In the genomic region with DNA sequence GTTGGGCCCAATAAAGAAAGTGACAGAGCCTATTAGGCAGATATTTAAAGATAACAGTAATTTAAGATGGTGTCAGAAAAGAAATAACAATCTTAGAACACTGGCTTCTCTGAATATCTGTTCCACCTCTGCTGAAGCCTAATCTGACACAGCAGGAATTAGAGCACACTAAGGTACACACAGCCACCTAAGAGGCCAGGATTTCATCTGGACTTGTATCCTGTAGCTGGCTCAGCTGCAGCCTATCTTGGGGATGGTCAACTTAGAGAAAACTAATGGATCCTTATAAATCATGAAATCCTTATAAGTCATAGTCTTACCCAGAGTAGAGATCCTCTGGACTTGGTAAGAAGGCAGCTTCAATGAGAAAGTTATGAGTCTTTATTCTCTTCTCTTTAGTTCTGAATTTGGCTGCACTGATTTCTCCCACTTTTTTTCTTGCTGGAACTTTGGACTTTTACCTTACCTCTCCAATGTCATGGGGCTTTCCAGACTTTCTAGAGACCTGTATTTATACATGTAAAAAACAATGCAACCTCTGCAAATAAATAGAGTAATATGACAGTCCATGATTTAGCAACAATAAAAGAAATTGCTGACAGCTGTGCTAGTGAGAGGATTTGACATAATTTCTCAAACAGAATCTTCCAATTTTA, we compare ENCODE assay signal across 29 cellular contexts. TPM values are rescaled to one million over a fixed set of nuclear protein-coding genes. Genes with fewer than 3 reads are reported as not detected.
DNase-seq lines count a peak whose midpoint lies in the region; ATAC-seq and TF ChIP-seq lines count a peak whose summit lies in the region.
"Had no signal": no experiment of that assay in that cellular context is flagged by ENCODE, and none has a peak within 500 bp of the region (broad histone marks: within the 10 kb centered on the region; RNA-seq: fewer than 3 reads in every experiment).

A gene with protein sequence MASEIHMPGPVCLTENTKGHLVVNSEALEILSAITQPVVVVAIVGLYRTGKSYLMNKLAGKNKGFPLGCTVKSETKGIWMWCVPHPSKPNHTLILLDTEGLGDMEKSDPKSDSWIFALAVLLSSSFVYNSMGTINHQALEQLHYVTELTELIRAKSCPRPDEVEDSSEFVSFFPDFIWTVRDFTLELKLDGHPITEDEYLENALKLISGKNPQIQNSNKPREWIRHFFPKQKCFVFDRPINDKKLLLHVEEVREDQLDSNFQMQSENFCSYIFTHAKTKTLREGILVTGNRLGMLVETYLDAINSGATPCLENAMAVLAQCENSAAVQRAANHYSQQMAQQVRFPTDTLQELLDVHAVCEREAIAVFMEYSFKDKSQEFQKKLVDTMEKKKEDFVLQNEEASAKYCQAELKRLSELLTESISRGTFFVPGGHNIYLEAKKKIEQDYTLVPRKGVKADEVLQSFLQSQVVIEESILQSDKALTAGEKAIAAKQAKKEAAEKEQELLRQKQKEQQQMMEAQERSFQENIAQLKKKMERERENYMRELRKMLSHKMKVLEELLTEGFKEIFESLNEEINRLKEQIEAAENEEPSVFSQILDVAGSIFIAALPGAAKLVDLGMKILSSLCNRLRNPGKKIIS (minus strand): TSS at position 403 of the 656 bp plus-strand sequence. CDS start 4,068 bp downstream, outside the sequence.

- H3K27ac Mint-ChIP-seq in T-helper 1 cell treated with Interleukin-12 subunit alpha and Interleukin-12 subunit beta and Interleukin-4 antibody, amounts not matched to agents 30 μg/mL and 1 μg/mL, for 36 hours, result peak within 1 kb of the TSS; percentile 19
- H3K27ac Mint-ChIP-seq: HFFc6, IgD-negative memory B cell had no signal

- TF ChIP-seq CTCF in OCI-LY3 (IDR thresholded peaks at IDR 0.05; ENCODE audit: low read depth, low read length), result no peak
- no peak for TF ChIP-seq CTCF in right lobe of liver (IDR thresholded peaks at IDR 0.05)

- TF ChIP-seq POLR2A in right lobe of liver (IDR thresholded peaks at IDR 0.05), result peak; percentile 54

- no peaks in the 10 kb centered on the region for H3K36me3 ChIP-seq in ACC112 (ENCODE audit: insufficient read depth, low read length)
- no peaks in the 10 kb centered on the region for H3K36me3 ChIP-seq in OCI-LY3 (replicated peaks; ENCODE audit: low read depth, low read length)
- H3K36me3 ChIP-seq in right lobe of liver, result peaks cover 0 to 2% (median 0%) of the 10 kb centered on the region in 4 donors
- H3K36me3 ChIP-seq: BLaER1, HAP-1 had no signal

- H3K27ac ChIP-seq in ACC112 (ENCODE audit: low read depth, low read length) (no peak within 1 kb of the TSS), OCI-LY3 (ENCODE audit: low read length) (no peak within 1 kb of the TSS), right lobe of liver (peak within 1 kb of the TSS; percentile 71 to 87 (median 84))
- H3K27ac ChIP-seq: BLaER1, KMS-11 had no signal

- H3K27me3 ChIP-seq in ACC112 (ENCODE audit: insufficient read depth, low read length) (no peaks in the 10 kb centered on the region; the same call in 1 of the 2 replicates), OCI-LY3 (ENCODE audit: low read depth, low read length) (no peaks in the 10 kb centered on the region), right lobe of liver (no peaks in the 10 kb centered on the region)
- H3K27me3 ChIP-seq: BLaER1 had no signal

- intact Hi-C loops in right lobe of liver (cut with DNase I), result no loop called here

- peak within 1 kb of the TSS; percentile 39 for H3K4me3 Mint-ChIP-seq in T-helper 1 cell treated with Interleukin-12 subunit alpha and Interleukin-12 subunit beta and Interleukin-4 antibody, amounts not matched to agents 30 μg/mL and 1 μg/mL, for 36 hours
- H3K4me3 Mint-ChIP-seq: CD4-positive, CD25-positive, alpha-beta regulatory T cell; HFFc6; IgD-negative memory B cell had no signal

- peaks cover 19% of the 10 kb centered on the region for H3K9me3 Mint-ChIP-seq in T-helper 1 cell treated with Interleukin-12 subunit alpha and Interleukin-12 subunit beta and Interleukin-4 antibody, amounts not matched to agents 30 μg/mL and 1 μg/mL, for 36 hours
- H3K9me3 Mint-ChIP-seq: CD4-positive, CD25-positive, alpha-beta regulatory T cell; HFFc6 had no signal

- peaks cover 14% of the 10 kb centered on the region for H3K4me1 Mint-ChIP-seq in T-helper 1 cell treated with Interleukin-12 subunit alpha and Interleukin-12 subunit beta and Interleukin-4 antibody, amounts not matched to agents 30 μg/mL and 1 μg/mL, for 36 hours (ENCODE audit: low read depth)

- H3K4me1 ChIP-seq in ACC112 (ENCODE audit: control insufficient read depth, insufficient read depth, low read length, unreplicated experiment) (no peaks in the 10 kb centered on the region), OCI-LY3 (ENCODE audit: low read length) (peaks cover 9% of the 10 kb centered on the region), right lobe of liver (peaks cover 0 to 30% (median 7%) of the 10 kb centered on the region in 4 donors)
- H3K4me1 ChIP-seq: BLaER1, HAP-1 had no signal

- H3K79me2 ChIP-seq in ACC112 (ENCODE audit: control insufficient read depth, insufficient read depth, low read length, unreplicated experiment) (no peaks in the 10 kb centered on the region), OCI-LY3 (ENCODE audit: low read length) (no peaks in the 10 kb centered on the region)

- no peaks in the 10 kb centered on the region for H3K27me3 Mint-ChIP-seq in T-helper 1 cell treated with Interleukin-12 subunit alpha and Interleukin-12 subunit beta and Interleukin-4 antibody, amounts not matched to agents 30 μg/mL and 1 μg/mL, for 36 hours (ENCODE audit: low read depth)
- H3K27me3 Mint-ChIP-seq: CD4-positive, CD25-positive, alpha-beta regulatory T cell; IgD-negative memory B cell had no signal

- H2AFZ ChIP-seq in ACC112 (ENCODE audit: low read length, unreplicated experiment) (peak within 1 kb of the TSS; percentile 57), OCI-LY3 (ENCODE audit: low read depth, low read length) (peak within 1 kb of the TSS; percentile 46; the same call in 1 of the 2 replicates)

- peak within 1 kb of the TSS; percentile 16; the same call in 1 of the 2 replicates for H3K4me2 ChIP-seq in OCI-LY3 (ENCODE audit: low read length)
- H3K4me2 ChIP-seq: BLaER1, KMS-11 had no signal

- DNase-seq in T-helper 1 cell, result no peak
- peak in 1 of 3 donors; percentile 61 for DNase-seq in right lobe of liver
- DNase-seq in occipital lobe (lab: John Stamatoyannopoulos, UW), result no peak
- DNase-seq in COLO668 (lab: John Stamatoyannopoulos, UW; ENCODE audit: unreplicated experiment), result no peak
- DNase-seq: CD4-positive, CD25-positive, alpha-beta regulatory T cell; COR-L47; EL; GDM1; GOT3; HFFc6; NCI-H1092; NCI-H1417 treated with DMSO at 0.1 percent for 48 hours; NCI-H1694 treated with DMSO at 0.1 percent for 48 hours; NCI-H2081; NCI-H2227 treated with DMSO at 0.1 percent for 48 hours; NCI-H69; Right ventricle myocardium superior; RPMI8226 had no signal

- peaks cover 17% of the 10 kb centered on the region for H3K36me3 Mint-ChIP-seq in T-helper 1 cell treated with Interleukin-12 subunit alpha and Interleukin-12 subunit beta and Interleukin-4 antibody, amounts not matched to agents 30 μg/mL and 1 μg/mL, for 36 hours (ENCODE audit: low read depth)
- H3K36me3 Mint-ChIP-seq: IgD-negative memory B cell had no signal

- no peaks in the 10 kb centered on the region for H4K20me1 ChIP-seq in OCI-LY3 (ENCODE audit: insufficient read depth, low read length)
- H4K20me1 ChIP-seq: BLaER1 had no signal

- ATAC-seq in right lobe of liver (peak; percentile 76 to 89 (median 82)), HG03457 (IDR thresholded peaks at IDR 0.05; ENCODE audit: unreplicated experiment) (no peak)

- H3K4me3 ChIP-seq in ACC112 (ENCODE audit: low read depth, low read length) (peak within 1 kb of the TSS; percentile 17; the same call in 1 of the 2 replicates), OCI-LY3 (ENCODE audit: low read length) (no peak within 1 kb of the TSS), right lobe of liver (peak within 1 kb of the TSS; percentile 30 to 57 (median 42))
- H3K4me3 ChIP-seq: BLaER1, HAP-1 had no signal

- H3K9me3 ChIP-seq in OCI-LY3 (ENCODE audit: insufficient read depth, low read length), result no peaks in the 10 kb centered on the region
- no peaks in the 10 kb centered on the region for H3K9me3 ChIP-seq in right lobe of liver
- H3K9me3 ChIP-seq: BLaER1, HAP-1 had no signal

- H3K9ac ChIP-seq in OCI-LY3 (ENCODE audit: low read length), result no peak within 1 kb of the TSS
- H3K9ac ChIP-seq: BLaER1, KMS-11 had no signal

RNA-seq across cellular contexts. Expression of the gene that starts here (rescaled TPM):
- total RNA-seq in right lobe of liver (10 to 100 TPM; 12.5 to 38.1 (median 23.6) TPM), occipital lobe (not detected)
- total RNA-seq: A172, HFFc6, NCI-H460, Right ventricle myocardium superior, SK-MEL-5 had no signal

Comparison
In these comparisons a context has a peak if more than half of its experiments do, and no peak if none do; other contexts are left out.
1. RNA of the gene that starts here (total RNA-seq): 12.5 to 38.1 TPM in right lobe of liver; not detected in occipital lobe (single experiment); every median in the first group is over 10 times any median in the second.
2. H3K27ac ChIP-seq: peak in right lobe of liver (3 of 3); none in ACC112 (single experiment) and OCI-LY3 (single experiment).